ENCODE assay signal across 10 cellular contexts in genomic region chr5:149765932-149766331, GRCh38. TPM values are rescaled to one million over a fixed set of nuclear protein-coding genes. Genes with fewer than 3 reads are reported as not detected.
DNase-seq lines count a peak whose midpoint lies in the region; ATAC-seq and TF ChIP-seq lines count a peak whose summit lies in the region.
"Had no signal": no experiment of that assay in that cellular context is flagged by ENCODE, and none has a peak within 500 bp of the region (broad histone marks: within the 10 kb centered on the region; RNA-seq: fewer than 3 reads in every experiment).

No MANE protein-coding gene starts in this region.

- H3K27ac ChIP-seq in C4-2B (no peak overlapping the region), GM23338 (ENCODE audit: low read depth) (no peak overlapping the region), Peyer's patch (no peak overlapping the region), foreskin keratinocyte (no peak overlapping the region), left lung (no peak overlapping the region)
- H3K27ac ChIP-seq: spleen had no signal

- H3K9me3 ChIP-seq in Peyer's patch: no peaks in the 10 kb centered on the region
- H3K9me3 ChIP-seq in left lung: peaks cover 0 to 12% of the 10 kb centered on the region in 2 donors

- H2AFZ ChIP-seq in GM23338: no peak overlapping the region

- peaks cover 43% of the 10 kb centered on the region for H3K36me3 Mint-ChIP-seq in GM23338 (ENCODE audit: low read depth)

- H3K4me3 ChIP-seq in GM23338: no peak overlapping the region
- H3K4me3 ChIP-seq in Peyer's patch: no peak overlapping the region
- H3K4me3 ChIP-seq in left lung: no peak overlapping the region
- H3K4me3 ChIP-seq: spleen had no signal

- H3K4me2 ChIP-seq in GM23338: no peak overlapping the region

- peak; percentile 62 for DNase-seq in GM23338 (ENCODE audit: low spot score)
- no peak for DNase-seq in Peyer's patch
- no peak for DNase-seq in foreskin keratinocyte
- no peak for DNase-seq in hypothalamus (lab: John Stamatoyannopoulos, UW)
- no peak for DNase-seq in left lung
- DNase-seq: activated CD4-positive, alpha-beta T cell treated with anti-CD3 and anti-CD28 coated beads, Interleukin-2, amount 10 ng/mL, durations not matched to agents 7 days and 5 days had no signal

- TF ChIP-seq CTCF in C4-2B (conservative IDR thresholded peaks at IDR 0.05) (peak; percentile 70), GM23338 (conservative IDR thresholded peaks at IDR 0.05; ENCODE audit: low read depth in 2 of 2) (peak; percentile 68 to 95), Peyer's patch (IDR thresholded peaks at IDR 0.05) (peak in 4 of 6 experiments; percentile 44 to 80 (median 68)), foreskin keratinocyte (conservative IDR thresholded peaks at IDR 0.05) (peak; percentile 65), left lung (IDR thresholded peaks at IDR 0.05) (no peak)

- H3K4me1 Mint-ChIP-seq in GM23338: peaks cover 5% of the 10 kb centered on the region; the same call in 1 of the 3 replicates
- H3K4me1 Mint-ChIP-seq: activated CD4-positive, alpha-beta T cell treated with anti-CD3 and anti-CD28 coated beads, Interleukin-2, amount 10 ng/mL, durations not matched to agents 7 days and 5 days had no signal

- H3K4me1 ChIP-seq in GM23338 (ENCODE audit: insufficient read depth) (peaks cover under 1% of the 10 kb centered on the region; the same call in 1 of the 2 replicates), Peyer's patch (peaks cover 0 to 1% (median 0%) of the 10 kb centered on the region in 4 donors), foreskin keratinocyte (no peaks in the 10 kb centered on the region), left lung (no peaks in the 10 kb centered on the region)
- H3K4me1 ChIP-seq: spleen had no signal

- no peaks in the 10 kb centered on the region for H3F3A ChIP-seq in GM23338 (replicated peaks; ENCODE audit: low read depth)

- H3K4me3 Mint-ChIP-seq in GM23338: no peak overlapping the region
- H3K4me3 Mint-ChIP-seq: activated CD4-positive, alpha-beta T cell treated with anti-CD3 and anti-CD28 coated beads, Interleukin-2, amount 10 ng/mL, durations not matched to agents 7 days and 5 days had no signal

- H3K27me3 ChIP-seq in GM23338 (ENCODE audit: insufficient read depth): no peaks in the 10 kb centered on the region
- H3K27me3 ChIP-seq in Peyer's patch: no peaks in the 10 kb centered on the region
- H3K27me3 ChIP-seq in foreskin keratinocyte: no peaks in the 10 kb centered on the region
- H3K27me3 ChIP-seq in left lung: no peaks in the 10 kb centered on the region
- H3K27me3 ChIP-seq: spleen had no signal

- H3K27ac Mint-ChIP-seq in GM23338: no peak overlapping the region
- H3K27ac Mint-ChIP-seq: activated CD4-positive, alpha-beta T cell treated with anti-CD3 and anti-CD28 coated beads, Interleukin-2, amount 10 ng/mL, durations not matched to agents 7 days and 5 days had no signal

- ATAC-seq in GM23338 (no peak), foreskin keratinocyte (no peak), HG02798 (IDR thresholded peaks at IDR 0.05; ENCODE audit: poor library complexity, unreplicated experiment) (no peak), HG03469 (IDR thresholded peaks at IDR 0.05; ENCODE audit: unreplicated experiment) (no peak), left lung (no peak)

- H3K79me2 ChIP-seq in GM23338 (replicated peaks; ENCODE audit: insufficient read depth): peaks cover 36% of the 10 kb centered on the region

- H3K27me3 Mint-ChIP-seq in GM23338 (ENCODE audit: insufficient read depth, low read depth, poor library complexity): peaks cover 2% of the 10 kb centered on the region
- H3K27me3 Mint-ChIP-seq: activated CD4-positive, alpha-beta T cell treated with anti-CD3 and anti-CD28 coated beads, Interleukin-2, amount 10 ng/mL, durations not matched to agents 7 days and 5 days had no signal

- H4K20me1 ChIP-seq in GM23338 (replicated peaks; ENCODE audit: insufficient read depth): peaks cover 16% of the 10 kb centered on the region

- intact Hi-C loops in left lung (cut with DNase I): no loop called here

- H3K36me3 ChIP-seq in GM23338 (ENCODE audit: insufficient read depth) (0 out of 2 replicates have a peak, but pooled peaks cover 3% of the 10 kb centered on the region), Peyer's patch (no peaks in the 10 kb centered on the region), left lung (no peaks in the 10 kb centered on the region)

- no peak for TF ChIP-seq POLR2A in Peyer's patch (IDR thresholded peaks at IDR 0.05)

- H3K9me2 ChIP-seq in GM23338 (ENCODE audit: insufficient read depth): no peaks in the 10 kb centered on the region; the same call in 1 of the 2 replicates

- peaks cover 33% of the 10 kb centered on the region; the same call in 2 of the 3 replicates for H3K9me3 Mint-ChIP-seq in GM23338

TF ChIP-seq in GM23338, 12 proteins besides CTCF, POLR2A, EP300 and RAD21:
- TF ChIP-seq REST (IDR thresholded peaks at IDR 0.05; ENCODE audit: unreplicated experiment) (no peak), JUNB (IDR thresholded peaks at IDR 0.05; ENCODE audit: unreplicated experiment) (no peak), ZNF331 (CRISPR knock-in tag; IDR thresholded peaks at IDR 0.05; ENCODE audit: low read depth) (no peak), EZH2phosphoT487 (IDR thresholded peaks at IDR 0.05; ENCODE audit: unreplicated experiment) (no peak), POLR2AphosphoS5 (IDR thresholded peaks at IDR 0.05; ENCODE audit: low read depth) (no peak), CREB1 (CRISPR knock-in tag; IDR thresholded peaks at IDR 0.05; ENCODE audit: low read depth) (no peak), ETS1 (IDR thresholded peaks at IDR 0.05) (no peak), EZH2 (IDR thresholded peaks at IDR 0.05; ENCODE audit: low read depth, unreplicated experiment) (no peak)
TF ChIP-seq in GM23338: peak in this region for 0.

RNA-seq across cellular contexts. Expression of gene PPARGC1B, which starts 35.8 kb away (rescaled TPM):
- 10.6 and 11.4 TPM in 2 replicates for total RNA-seq in GM23338 (2014; rRNA removed; shearing (Covaris generic))
- polyA plus RNA-seq in GM23338 (2016; fragmentation: Nextera tagmentation; extraction: Ambion mirVana) (9.7 and 11.2 TPM in 2 replicates), foreskin keratinocyte (0.62 and 0.67 TPM in 2 replicates)
- total RNA-seq in Peyer's patch (10 to 100 TPM; 36.8 to 53.6 (median 46.7) TPM), foreskin keratinocyte (4.1 and 4.4 TPM in 2 replicates), left lung (1 to 10 TPM; 3.6 to 7.3 TPM)

Comparison
In these comparisons a context has a peak if more than half of its experiments do, and no peak if none do; other contexts are left out.
1. CTCF ChIP-seq: peak in C4-2B (single experiment), GM23338 (2 of 2), Peyer's patch (4 of 6) and foreskin keratinocyte (single experiment); none in left lung (0 of 2).